9 cellular contexts compared by ENCODE assay signal in the genomic region with DNA sequence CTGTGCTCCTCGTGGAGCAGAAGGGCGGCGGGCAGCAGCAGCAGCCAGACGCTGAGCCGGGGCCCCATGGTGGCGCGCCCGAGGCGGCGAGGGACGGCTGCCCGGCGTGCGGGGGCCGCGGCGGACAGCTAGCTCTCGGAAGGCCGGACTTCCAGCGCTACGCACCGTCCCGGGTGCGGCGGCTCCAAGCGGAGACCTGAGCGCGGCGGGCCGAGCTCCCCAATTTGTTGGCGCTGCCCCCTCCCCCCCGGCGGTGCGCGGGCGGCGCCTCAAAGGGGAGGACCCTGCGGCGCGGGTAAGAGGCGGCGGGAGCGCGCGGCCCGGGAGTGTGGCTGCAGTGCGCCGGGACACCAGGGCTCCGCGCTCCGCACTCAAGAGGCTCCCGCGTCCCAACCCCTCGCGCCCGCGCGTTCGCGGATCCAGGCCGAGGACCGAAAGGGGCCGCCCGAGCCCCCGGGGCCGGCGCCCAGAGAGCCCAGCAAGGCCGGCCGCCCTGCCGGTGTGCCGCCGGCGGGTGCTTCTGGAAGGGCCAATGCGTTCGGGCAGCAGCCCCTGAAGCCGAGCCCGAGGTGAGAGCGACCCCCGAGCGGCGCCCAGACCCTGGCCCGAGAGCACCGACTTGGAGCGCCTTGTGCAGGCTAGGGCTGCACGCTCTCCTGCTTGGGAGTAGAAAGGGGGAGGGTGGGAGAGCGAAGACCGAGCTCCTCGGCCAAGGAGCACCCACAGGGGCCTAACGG.
A peak's percentile ranks its signal among the peaks of the same experiment; 100 is the strongest.
DNase-seq lines count a peak whose midpoint lies in the region; ATAC-seq and TF ChIP-seq lines count a peak whose summit lies in the region.
"Had no signal": no experiment of that assay in that cellular context is flagged by ENCODE, and none has a peak within 500 bp of the region (broad histone marks: within the 10 kb centered on the region; RNA-seq: fewer than 3 reads in every experiment).

Gene COL4A1, minus strand, starts transcription at position 198 of the 737 bp plus-strand sequence. Its CDS starts 130 bp downstream, at position 68.
Gene COL4A2, plus strand, starts transcription at position 325 of the 737 bp plus-strand sequence. CDS start 620 bp downstream, outside the sequence.

- no peaks in the 10 kb centered on the region for H3K9me3 Mint-ChIP-seq in nephron progenitor cell

- peak within 1 kb of the TSS; percentile 81 for H3K27ac Mint-ChIP-seq in nephron progenitor cell

- no peak for TF ChIP-seq CTCF in nephron progenitor cell (IDR thresholded peaks at IDR 0.05)

- peaks cover 76% of the 10 kb centered on the region for H3K4me1 Mint-ChIP-seq in nephron progenitor cell

- DNase-seq in AG08396 (ENCODE audit: low spot score) (peak; percentile 79), NCI-H774 (lab: John Stamatoyannopoulos, UW) (peak; percentile 77), fibroblast of gingiva (ENCODE audit: low read depth) (peak; percentile 77), nephron progenitor cell (peak; percentile 80), NCI-H1436 (lab: John Stamatoyannopoulos, UW) (no peak), NOMO-1 treated with DMSO at 0.1 percent for 48 hours (lab: John Stamatoyannopoulos, UW; ENCODE audit: unreplicated experiment) (no peak)
- DNase-seq in activated CD4-positive, alpha-beta T cell treated with anti-CD3 and anti-CD28 coated beads, Interleukin-2, amount 50 U/mL, for 1 hour = no peak

- peak within 1 kb of the TSS; percentile 96 for H3K4me3 Mint-ChIP-seq in nephron progenitor cell

- peaks cover 9% of the 10 kb centered on the region for H3K36me3 Mint-ChIP-seq in nephron progenitor cell (ENCODE audit: low read depth)

- peaks cover 14% of the 10 kb centered on the region for H3K27me3 Mint-ChIP-seq in nephron progenitor cell (ENCODE audit: low read depth, poor library complexity)

- ATAC-seq in activated CD4-positive, CD25-positive, alpha-beta regulatory T cell treated with anti-CD3 and anti-CD28 coated beads, Interleukin-2, amount 50 U/mL, for 24 hours = no peak
- ATAC-seq: GM12878 had no signal

Comparison
In these comparisons a context has a peak if more than half of its experiments do, and no peak if none do; other contexts are left out.
1. DNase-seq: peak in AG08396 (single experiment), NCI-H774 (single experiment), fibroblast of gingiva (single experiment) and nephron progenitor cell (single experiment); none in NCI-H1436 (single experiment), NOMO-1 treated with DMSO at 0.1 percent for 48 hours (single experiment) and activated CD4-positive, alpha-beta T cell treated with anti-CD3 and anti-CD28 coated beads, Interleukin-2, amount 50 U/mL, for 1 hour (single experiment).